ENCODE assay signal across 10 cellular contexts in genomic region chr6:110738899-110739365, GRCh38.
DNase-seq lines count a peak whose midpoint lies in the region; ATAC-seq and TF ChIP-seq lines count a peak whose summit lies in the region.
"Had no signal": no experiment of that assay in that cellular context is flagged by ENCODE, and none has a peak within 500 bp of the region (broad histone marks: within the 10 kb centered on the region; RNA-seq: fewer than 3 reads in every experiment).

No MANE protein-coding gene starts in this region.

- peak overlapping the region; percentile 64 for H3K9ac ChIP-seq in OCI-LY3 (ENCODE audit: low read length)

- H3K9me3 ChIP-seq in OCI-LY3 (ENCODE audit: insufficient read depth, low read length): peaks cover 5% of the 10 kb centered on the region; the same call in 1 of the 2 replicates

- H4K20me1 ChIP-seq in OCI-LY3 (ENCODE audit: insufficient read depth, low read length): no peaks in the 10 kb centered on the region

- TF ChIP-seq CTCF in OCI-LY3 (IDR thresholded peaks at IDR 0.05; ENCODE audit: low read depth, low read length): no peak

- H3K4me2 ChIP-seq in OCI-LY3 (ENCODE audit: low read length): peak overlapping the region; percentile 94

- peaks cover 9% of the 10 kb centered on the region for H3K4me1 ChIP-seq in OCI-LY3 (ENCODE audit: low read length)

- H3K4me3 ChIP-seq in OCI-LY3 (ENCODE audit: low read length): peak overlapping the region; percentile 69

- H3K79me2 ChIP-seq in OCI-LY3 (ENCODE audit: low read length): no peaks in the 10 kb centered on the region

- peaks cover 18% of the 10 kb centered on the region for H3K36me3 ChIP-seq in OCI-LY3 (replicated peaks; ENCODE audit: low read depth, low read length)

- peak overlapping the region; percentile 78 for H3K27ac ChIP-seq in OCI-LY3 (ENCODE audit: low read length)

- ATAC-seq in GM21825 (IDR thresholded peaks at IDR 0.05; ENCODE audit: unreplicated experiment): peak; percentile 74
- peak; percentile 97 for ATAC-seq in left lobe of liver
- no peak for ATAC-seq in GM19467 (IDR thresholded peaks at IDR 0.05; ENCODE audit: unreplicated experiment)
- ATAC-seq in GM21390 (IDR thresholded peaks at IDR 0.05; ENCODE audit: unreplicated experiment): no peak

- DNase-seq in Ammon's horn (ENCODE audit: low spot score) (peak; percentile 57), left lobe of liver (ENCODE audit: low spot score) (peak; percentile 75), NCI-H1417 (lab: John Stamatoyannopoulos, UW) (no peak)
- no peak for DNase-seq in activated T-cell treated with anti-CD3 and anti-CD28 coated beads, Interleukin-2, amount 50 U/mL, for 1 hour
- DNase-seq: activated CD4-positive, alpha-beta T cell treated with anti-CD3 and anti-CD28 coated beads, Interleukin-2, amount 10 ng/mL, durations not matched to agents 7 days and 5 days; amniotic stem cell had no signal

- no peaks in the 10 kb centered on the region for H3K27me3 ChIP-seq in OCI-LY3 (ENCODE audit: low read depth, low read length)

- 0 out of 2 replicates have a peak overlapping the region, but pooled peaks have one; percentile 36 for H2AFZ ChIP-seq in OCI-LY3 (ENCODE audit: low read depth, low read length)

Comparison
In these comparisons a context has a peak if more than half of its experiments do, and no peak if none do; other contexts are left out.
1. DNase-seq: peak in Ammon's horn (single experiment) and left lobe of liver (single experiment); none in NCI-H1417 (0 of 3) and activated T-cell treated with anti-CD3 and anti-CD28 coated beads, Interleukin-2, amount 50 U/mL, for 1 hour (single experiment).
2. ATAC-seq: peak in GM21825 (single experiment) and left lobe of liver (single experiment); none in GM19467 (single experiment) and GM21390 (single experiment).